ENCODE assay signal across 18 cellular contexts in the genomic region with DNA sequence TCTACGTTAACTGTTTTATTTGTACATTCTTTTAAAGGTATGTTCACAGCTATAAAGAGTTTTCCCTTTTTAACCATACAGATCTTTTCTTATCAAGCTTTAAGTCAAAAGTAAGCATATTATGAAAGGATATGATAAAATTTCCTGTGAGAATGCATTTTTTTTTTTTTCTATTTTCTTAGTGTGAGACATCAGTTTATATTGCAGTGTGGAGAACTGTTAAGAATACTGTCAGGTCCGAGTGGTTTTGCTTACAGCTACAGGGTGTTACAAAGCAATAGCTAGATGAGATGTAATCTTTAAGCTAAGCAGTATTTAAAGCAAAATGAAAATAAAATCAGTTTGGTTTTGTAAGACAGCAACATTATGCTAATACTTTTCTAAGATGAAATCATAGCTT.
"Had no signal": no experiment of that assay in that cellular context is flagged by ENCODE, and none has a peak within 500 bp of the region (broad histone marks: within the 10 kb centered on the region; RNA-seq: fewer than 3 reads in every experiment).

No MANE protein-coding gene starts in this region.

- DNase-seq: activated CD4-positive, CD25-positive, alpha-beta regulatory T cell treated with anti-CD3 and anti-CD28 coated beads, Interleukin-2, amount 50 U/mL, for 72 hours; activated gamma-delta T cell treated with Interleukin-2 at 50 U/mL for 16 hours; amygdala; body of pancreas; caudate nucleus; colonic mucosa; gastrocnemius medialis; head of caudate nucleus; mucosa of descending colon; naive B cell; posterior cingulate gyrus; stimulated activated naive CD4-positive, alpha-beta T cell; SW 1271 had no signal

- H3K9me3 Mint-ChIP-seq: activated T-helper 1 cell treated with anti-CD3 and anti-CD28 coated beads, Interleukin-12 subunit alpha, Interleukin-12 subunit beta, Interleukin-2, Interleukin-4 antibody, amounts not matched to agents 30 ng/mL and 10 ng/mL and 1 ng/mL, durations not matched to agents 14 hours and 24 hours and 36 hours; memory B cell had no signal

- H3K27ac Mint-ChIP-seq: activated naive CD8-positive, alpha-beta T cell; activated T-helper 1 cell treated with anti-CD3 and anti-CD28 coated beads, Interleukin-12 subunit alpha, Interleukin-12 subunit beta, Interleukin-2, Interleukin-4 antibody, amounts not matched to agents 30 ng/mL and 10 ng/mL and 1 ng/mL, durations not matched to agents 14 hours and 24 hours and 36 hours; memory B cell had no signal

- H3K27ac ChIP-seq: body of pancreas, colonic mucosa, gastrocnemius medialis, VCaP had no signal

- H3K27me3 ChIP-seq: body of pancreas, colonic mucosa, gastrocnemius medialis had no signal

- H3K4me3 Mint-ChIP-seq: activated naive CD8-positive, alpha-beta T cell; activated T-helper 1 cell treated with anti-CD3 and anti-CD28 coated beads, Interleukin-12 subunit alpha, Interleukin-12 subunit beta, Interleukin-2, Interleukin-4 antibody, amounts not matched to agents 30 ng/mL and 10 ng/mL and 1 ng/mL, durations not matched to agents 14 hours and 24 hours and 36 hours; memory B cell; naive B cell had no signal

- H3K4me1 Mint-ChIP-seq: memory B cell had no signal

- H3K4me3 ChIP-seq: body of pancreas, colonic mucosa, gastrocnemius medialis, mucosa of descending colon had no signal

- H3K4me1 ChIP-seq: body of pancreas, colonic mucosa had no signal

- ATAC-seq: body of pancreas, gastrocnemius medialis had no signal

- H3K9me3 ChIP-seq: body of pancreas, colonic mucosa, gastrocnemius medialis, mucosa of descending colon had no signal

- FAIRE-seq: endometrium had no signal

- H3K27me3 Mint-ChIP-seq: activated naive CD8-positive, alpha-beta T cell; memory B cell; naive B cell had no signal

- H3K36me3 ChIP-seq: colonic mucosa, gastrocnemius medialis had no signal
